Comparison of ENCODE assay signal across 25 cellular contexts in the genomic region with DNA sequence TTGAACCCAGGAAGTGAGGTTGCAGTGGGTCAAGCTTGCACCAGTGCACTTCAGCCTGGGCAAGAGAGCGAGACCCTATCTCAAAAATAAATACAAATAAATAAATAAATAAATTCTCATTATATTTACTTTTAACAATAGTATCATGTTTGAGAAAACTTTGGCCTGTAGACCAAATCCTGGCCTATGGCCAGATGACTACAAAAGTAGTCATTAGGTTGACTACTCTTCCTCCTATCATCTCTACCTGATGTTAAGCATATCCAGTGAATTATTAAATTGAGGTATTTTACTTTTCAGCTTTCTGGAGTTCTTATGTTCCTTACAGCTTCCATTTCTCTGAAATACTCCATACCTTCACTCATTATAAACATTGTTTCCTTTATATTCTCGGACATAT.
"Had no signal": no experiment of that assay in that cellular context is flagged by ENCODE, and none has a peak within 500 bp of the region (broad histone marks: within the 10 kb centered on the region; RNA-seq: fewer than 3 reads in every experiment).

No MANE protein-coding gene starts in this region.

- H3K9me3 ChIP-seq: neutrophil, ovary, stomach, thoracic aorta, thyroid gland, upper lobe of left lung, vagina had no signal

- H3K36me3 ChIP-seq: neutrophil, ovary, spleen, thoracic aorta, thyroid gland, upper lobe of left lung, vagina had no signal

- H3K4me1 ChIP-seq: parathyroid adenoma, psoas muscle, spleen, stomach, thyroid gland, tibial nerve, upper lobe of left lung, vagina had no signal

- H3K27ac ChIP-seq: neutrophil, ovary, parathyroid adenoma, psoas muscle, skin epidermis, spleen, stomach, thoracic aorta, thyroid gland, tibial nerve, upper lobe of left lung, vagina had no signal

- H3K4me2 ChIP-seq: smooth muscle cell had no signal

- H3K79me2 ChIP-seq: parathyroid adenoma had no signal

- FAIRE-seq: urothelium cell line had no signal

- H2AFZ ChIP-seq: parathyroid adenoma had no signal

- H3K9ac ChIP-seq: parathyroid adenoma had no signal

- DNase-seq: naive thymus-derived CD8-positive, alpha-beta T cell; nephron progenitor cell; nucleus accumbens; ovary; posterior cingulate gyrus; psoas muscle; right cardiac atrium; spleen; stimulated activated CD4-positive, alpha-beta T cell treated with anti-CD3 and anti-CD28 coated beads, Interleukin-12 subunit alpha, Interleukin-12 subunit beta, amount 100 ng/mL, for 4 hours; stimulated activated CD4-positive, alpha-beta T cell treated with anti-CD3 and anti-CD28 coated beads, Interleukin-1b, Interleukin-23, amount 100 ng/mL, for 48 hours; stimulated activated CD4-positive, alpha-beta T cell treated with anti-CD3 and anti-CD28 coated beads, Interleukin-4, amount 100 ng/mL, for 1 hour; stimulated activated naive B cell treated with anti-CD40 and anti-IgM and Interleukin-4, amounts not matched to agents 10 μg/mL and 1 μg/mL and 100 μg/mL, for 72 hours; stimulated activated naive CD4-positive, alpha-beta T cell treated with Interleukin-2 at 50 U/mL for 16 hours; stomach; thyroid gland; trophoblast cell; upper lobe of left lung had no signal

- H3K4me3 ChIP-seq: ovary, psoas muscle, skin epidermis, smooth muscle cell, spleen, stomach, thoracic aorta, thyroid gland, tibial nerve, upper lobe of left lung, vagina had no signal

- H3K27me3 ChIP-seq: neutrophil, ovary, spleen, stomach, thyroid gland, tibial nerve, upper lobe of left lung, vagina had no signal
